ENCODE assay signal across 19 cellular contexts in genomic region chr4:186749611-186750281, GRCh38. TPM values are rescaled to one million over a fixed set of nuclear protein-coding genes. Genes with fewer than 3 reads are reported as not detected.
"Had no signal": no experiment of that assay in that cellular context is flagged by ENCODE, and none has a peak within 500 bp of the region (broad histone marks: within the 10 kb centered on the region; RNA-seq: fewer than 3 reads in every experiment).

No MANE protein-coding gene starts in this region.

- H3K4me3 ChIP-seq: body of pancreas, cardiac muscle cell, heart left ventricle, stomach, transverse colon had no signal

- DNase-seq: activated CD4-positive, alpha-beta T cell treated with anti-CD3 and anti-CD28 coated beads, Interleukin-2, amount 50 U/mL, for 1 hour; activated CD4-positive, CD25-positive, alpha-beta regulatory T cell treated with anti-CD3 and anti-CD28 coated beads, Interleukin-2, amount 50 U/mL, for 72 hours; activated CD8-positive, alpha-beta T cell treated with anti-CD3 and anti-CD28 coated beads, Interleukin-2, amount 10 ng/mL, durations not matched to agents 7 days and 5 days; activated gamma-delta T cell; anterior cingulate cortex; body of pancreas; effector CD4-positive, alpha-beta T cell; heart left ventricle; natural killer cell; stimulated activated CD4-positive, alpha-beta T cell treated with anti-CD3 and anti-CD28 coated beads, Interleukin-2, amount 100 ng/mL, for 24 hours; stomach; T-helper 17 cell; transverse colon had no signal

- H3K27me3 ChIP-seq: body of pancreas, cardiac muscle cell, heart left ventricle, stomach, transverse colon had no signal

- H3K9me3 ChIP-seq: body of pancreas, heart left ventricle, stomach, transverse colon had no signal

- ATAC-seq: activated CD8-positive, alpha-beta T cell treated with anti-CD3 and anti-CD28 coated beads, Interleukin-2, amount 10 ng/mL, durations not matched to agents 7 days and 5 days; body of pancreas; heart left ventricle; left lobe of liver; natural killer cell; stimulated activated memory B cell treated with anti-CD40 and anti-IgM and Interleukin-4, amounts not matched to agents 10 μg/mL and 1 μg/mL and 100 μg/mL, for 72 hours; T-helper 17 cell had no signal

- H3K36me3 ChIP-seq: cardiac muscle cell, heart left ventricle, stomach, transverse colon had no signal

- H3K27ac ChIP-seq: body of pancreas, cardiac muscle cell, heart left ventricle, stomach, transverse colon had no signal

- FAIRE-seq: endometrium, keratinocyte, urothelium cell line had no signal

- H3K4me1 ChIP-seq: body of pancreas, heart left ventricle, stomach had no signal

RNA-seq across cellular contexts. Expression of gene FAT1, which starts 26.1 kb away (rescaled TPM):
- total RNA-seq: activated CD8-positive, alpha-beta T cell treated with anti-CD3 and anti-CD28 coated beads, Interleukin-2, amount 10 ng/mL, durations not matched to agents 7 days and 5 days; natural killer cell; T-helper 17 cell had no signal
